ENCODE assay signal across 11 cellular contexts in the genomic region with DNA sequence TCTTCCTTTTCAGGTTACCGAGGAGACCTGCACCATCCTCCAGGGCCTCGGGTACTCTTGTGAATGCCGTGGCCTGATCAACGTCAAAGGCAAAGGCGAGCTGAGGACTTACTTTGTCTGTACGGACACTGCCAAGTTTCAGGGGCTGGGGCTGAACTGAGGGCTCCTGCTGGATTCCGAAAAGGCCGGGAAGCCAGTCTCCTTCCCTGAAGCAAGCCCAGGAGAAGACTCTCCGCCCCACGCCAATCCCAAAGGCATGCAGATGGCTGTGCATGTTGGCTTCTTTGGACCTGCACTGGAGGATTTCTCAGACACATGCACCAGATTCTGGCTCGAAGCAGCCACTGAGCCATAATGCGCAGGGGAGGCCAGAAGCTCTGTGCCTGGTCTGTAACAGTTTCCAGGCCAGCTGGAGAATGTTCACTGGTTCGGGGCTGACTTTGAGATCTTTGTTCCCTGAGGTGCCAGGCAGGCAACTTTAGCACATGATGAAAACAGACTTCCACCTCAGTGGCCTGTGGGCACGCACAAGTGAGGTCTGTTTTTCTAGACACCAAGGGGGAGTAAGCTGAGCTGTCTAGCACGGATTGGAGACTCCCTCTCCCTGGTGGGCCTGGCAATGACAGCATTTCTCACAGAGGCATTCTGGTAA. TPM values are rescaled to one million over a fixed set of nuclear protein-coding genes. Genes with fewer than 3 reads are reported as not detected.
DNase-seq lines count a peak whose midpoint lies in the region; ATAC-seq and TF ChIP-seq lines count a peak whose summit lies in the region.
"Had no signal": no experiment of that assay in that cellular context is flagged by ENCODE, and none has a peak within 500 bp of the region (broad histone marks: within the 10 kb centered on the region; RNA-seq: fewer than 3 reads in every experiment).

No MANE protein-coding gene starts in this region.

- no peak for ATAC-seq in HG03469 (IDR thresholded peaks at IDR 0.05; ENCODE audit: unreplicated experiment)

- no peak for TF ChIP-seq POLR2A in prostate gland (IDR thresholded peaks at IDR 0.05)

- peak overlapping the region; percentile 77 for H3K27ac Mint-ChIP-seq in activated naive CD8-positive, alpha-beta T cell

- H3K9me3 ChIP-seq in stomach smooth muscle (ENCODE audit: control insufficient read depth in 2 of 2, low read length in 2 of 2) (no peaks in the 10 kb centered on the region), prostate gland (no peaks in the 10 kb centered on the region)

- H3K36me3 Mint-ChIP-seq in activated naive CD8-positive, alpha-beta T cell = peaks cover 7% of the 10 kb centered on the region

- H3K9ac ChIP-seq in stomach smooth muscle (ENCODE audit: low read length in 2 of 2) = peak overlapping the region in 1 of 2 donors; percentile 36
- H3K9ac ChIP-seq: parathyroid adenoma had no signal

- no peaks in the 10 kb centered on the region for H3K9me3 Mint-ChIP-seq in activated naive CD8-positive, alpha-beta T cell (ENCODE audit: low read depth)

- no peak for TF ChIP-seq CTCF in GM20000 (IDR thresholded peaks at IDR 0.05; ENCODE audit: extremely low read depth, missing control alignments)
- no peak for TF ChIP-seq CTCF in prostate gland (IDR thresholded peaks at IDR 0.05)

- H3K27me3 Mint-ChIP-seq in activated naive CD8-positive, alpha-beta T cell = no peaks in the 10 kb centered on the region

- DNase-seq in activated naive CD4-positive, alpha-beta T cell treated with Interleukin-2 at 50 U/mL for 16 hours = peak; percentile 1
- no peak for DNase-seq in activated naive CD4-positive, alpha-beta T cell (lab: John Stamatoyannopoulos, UW)
- DNase-seq in left kidney (ENCODE audit: low read depth, low spot score) = peak; percentile 73
- DNase-seq in GM20000 (ENCODE audit: low spot score) = no peak
- DNase-seq in prostate gland (ENCODE audit: low spot score) = no peak
- DNase-seq: GDM1, NCI-H69 had no signal

- H3K27ac ChIP-seq in stomach smooth muscle (ENCODE audit: low read length) (peak overlapping the region; percentile 84), prostate gland (no peak overlapping the region)
- H3K27ac ChIP-seq: parathyroid adenoma had no signal

- intact Hi-C loops in prostate gland (cut with DNase I) = no loop called here

- peaks cover 36 to 57% of the 10 kb centered on the region in 2 donors for H3K36me3 ChIP-seq in stomach smooth muscle (ENCODE audit: control insufficient read depth in 2 of 2, insufficient read depth in 2 of 2, low read length in 2 of 2)
- H3K36me3 ChIP-seq in prostate gland = peaks cover 4 to 8% of the 10 kb centered on the region in 2 donors

- no peak overlapping the region for H3K4me3 Mint-ChIP-seq in activated naive CD8-positive, alpha-beta T cell

- no peaks in the 10 kb centered on the region for H3K27me3 ChIP-seq in stomach smooth muscle (ENCODE audit: control insufficient read depth in 1 of 2, insufficient read depth in 2 of 2, low read length in 2 of 2)
- no peaks in the 10 kb centered on the region for H3K27me3 ChIP-seq in prostate gland (replicated peaks; ENCODE audit: insufficient read depth)

- WGBS in prostate gland = 85% methylated on average over 15 of the region's 15 CpGs

- H3K4me3 ChIP-seq in stomach smooth muscle (ENCODE audit: low read length in 2 of 2) = no peak overlapping the region
- no peak overlapping the region for H3K4me3 ChIP-seq in prostate gland

- H3K4me1 Mint-ChIP-seq in activated naive CD8-positive, alpha-beta T cell (ENCODE audit: low read depth) = peaks cover 26% of the 10 kb centered on the region

- H3K4me1 ChIP-seq in stomach smooth muscle (ENCODE audit: control insufficient read depth, insufficient read depth, low read length) (peaks cover 24% of the 10 kb centered on the region), prostate gland (replicated peaks) (no peaks in the 10 kb centered on the region)
- H3K4me1 ChIP-seq: parathyroid adenoma had no signal

RNA-seq across cellular contexts. Expression of a gene that starts 49.1 kb away (rescaled TPM):
- 10 to 100 TPM in 1 of 2 donors, 1 to 10 TPM in 1; 2.0 to 10.9 TPM for total RNA-seq in prostate gland

RNA-seq across cellular contexts. Expression of a gene that starts 53.3 kb away (rescaled TPM):
- 10 to 100 TPM; 38.7 to 66.0 TPM for total RNA-seq in prostate gland

Comparison
In these comparisons a context has a peak if more than half of its experiments do, and no peak if none do; other contexts are left out.
1. DNase-seq: peak in activated naive CD4-positive, alpha-beta T cell treated with Interleukin-2 at 50 U/mL for 16 hours (single experiment) and left kidney (single experiment); none in activated naive CD4-positive, alpha-beta T cell (0 of 4), GM20000 (single experiment) and prostate gland (single experiment).